Comparison of ENCODE assay signal across 26 cellular contexts in the genomic region with DNA sequence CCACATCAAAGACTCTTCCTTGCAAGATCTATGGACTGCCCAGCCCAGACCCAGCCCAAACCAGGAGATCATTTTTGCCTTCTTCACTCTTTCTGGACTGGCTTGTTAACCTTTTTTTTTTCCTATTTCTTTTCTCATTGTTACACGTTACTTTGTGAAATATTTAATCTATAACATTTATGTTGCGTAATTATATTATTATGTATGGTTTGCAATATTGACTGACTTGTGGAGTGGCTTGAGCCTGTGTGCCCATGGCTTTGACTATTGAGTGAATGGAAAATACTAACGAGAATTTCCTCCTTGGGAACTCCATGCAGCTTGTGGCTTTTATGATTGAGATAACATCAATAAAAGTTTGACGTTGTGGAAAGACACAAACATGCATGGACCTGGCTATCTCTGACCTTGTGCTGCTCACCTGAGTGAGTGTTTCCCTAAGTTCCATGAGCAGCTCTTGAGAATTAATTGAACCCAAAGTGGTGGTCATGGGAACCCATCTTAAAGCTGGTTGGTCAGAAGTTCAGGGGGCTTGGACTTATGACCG.
"Had no signal": no experiment of that assay in that cellular context is flagged by ENCODE, and none has a peak within 500 bp of the region (broad histone marks: within the 10 kb centered on the region; RNA-seq: fewer than 3 reads in every experiment).

No MANE protein-coding gene starts in this region.

- DNase-seq: stimulated activated CD4-positive, alpha-beta T cell treated with anti-CD3 and anti-CD28 coated beads, Interleukin-2, amount 100 ng/mL, for 24 hours; stimulated activated CD4-positive, alpha-beta T cell treated with anti-CD3 and anti-CD28 coated beads, Interleukin-2, amount 100 ng/mL, for 48 hours; stimulated activated CD4-positive, alpha-beta T cell treated with anti-CD3 and anti-CD28 coated beads, Interleukin-4, amount 100 ng/mL, for 1 hour; stimulated activated CD4-positive, alpha-beta T cell treated with anti-CD3 and anti-CD28 coated beads, Interleukin-4, amount 100 ng/mL, for 4 hours; stimulated activated CD8-positive, alpha-beta memory T cell treated with anti-CD3 and anti-CD28 coated beads, Interleukin-4, amount 100 ng/mL, for 48 hours; stimulated activated naive B cell treated with anti-CD40 and anti-IgM and Interleukin-4, amounts not matched to agents 10 μg/mL and 1 μg/mL and 100 μg/mL, for 72 hours; stimulated activated naive CD4-positive, alpha-beta T cell; stimulated activated naive CD4-positive, alpha-beta T cell treated with Interleukin-2 at 50 U/mL for 16 hours; stimulated activated naive CD8-positive, alpha-beta T cell treated with anti-CD3 and anti-CD28 coated beads, Interleukin-15, amount 100 ng/mL, for 72 hours; stimulated activated naive CD8-positive, alpha-beta T cell treated with anti-CD3 and anti-CD28 coated beads, Interleukin-15, Interleukin-2, amounts not matched to agents 100 U/mL and 50 U/mL, for 24 hours; stomach; substantia nigra; testis; thyroid gland; tibial artery; transverse colon; trophoblast cell; upper lobe of left lung; upper lobe of right lung; uterus had no signal

- H3K9me3 ChIP-seq: testis, thoracic aorta, thyroid gland, tibial artery, uterus had no signal

- H3K36me3 ChIP-seq: stomach, suprapubic skin, thoracic aorta, thyroid gland, tibial artery, tibial nerve, transverse colon, upper lobe of left lung, upper lobe of right lung, uterus, vagina had no signal

- ATAC-seq: stimulated activated effector memory CD8-positive, alpha-beta T cell treated with anti-CD3 and anti-CD28 coated beads, Interleukin-12 subunit alpha, Interleukin-12 subunit beta, amount 100 ng/mL, for 72 hours; stimulated activated memory B cell treated with anti-CD40 and anti-IgM and Interleukin-4, amounts not matched to agents 10 μg/mL and 1 μg/mL and 100 μg/mL, for 72 hours; stimulated activated naive B cell treated with anti-CD40 and anti-IgM and Interleukin-4, amounts not matched to agents 10 μg/mL and 1 μg/mL and 100 μg/mL, for 72 hours; stimulated activated naive CD8-positive, alpha-beta T cell treated with anti-CD3 and anti-CD28 coated beads, Interleukin-15, amount 100 ng/mL, for 72 hours; stimulated activated naive CD8-positive, alpha-beta T cell treated with anti-CD3 and anti-CD28 coated beads, Interleukin-15, Interleukin-2, amounts not matched to agents 100 U/mL and 50 U/mL, for 24 hours; upper lobe of right lung had no signal

- H3K4me1 ChIP-seq: stomach, suprapubic skin, testis, thyroid gland, tibial artery, tibial nerve, upper lobe of left lung, upper lobe of right lung, uterus, vagina had no signal

- H3K27me3 ChIP-seq: stomach, suprapubic skin, testis, thyroid gland, tibial artery, tibial nerve, transverse colon, upper lobe of left lung, upper lobe of right lung, uterus, vagina had no signal

- H3K4me3 ChIP-seq: stomach, suprapubic skin, testis, thoracic aorta, thyroid gland, tibial artery, tibial nerve, transverse colon, upper lobe of left lung, upper lobe of right lung, uterus, vagina had no signal

- H3K27ac ChIP-seq: stomach, suprapubic skin, testis, thoracic aorta, thyroid gland, tibial artery, tibial nerve, upper lobe of left lung, upper lobe of right lung, uterus, vagina had no signal
